ENCODE assay signal across 19 cellular contexts in genomic region chr13:40171566-40171965, GRCh38.
DNase-seq lines count a peak whose midpoint lies in the region; ATAC-seq and FAIRE-seq lines count a peak whose summit lies in the region.
"Had no signal": no experiment of that assay in that cellular context is flagged by ENCODE, and none has a peak within 500 bp of the region (broad histone marks: within the 10 kb centered on the region; RNA-seq: fewer than 3 reads in every experiment).

No MANE protein-coding gene starts in this region.

- H3K4me1 Mint-ChIP-seq in stimulated activated naive CD8-positive, alpha-beta T cell treated with anti-CD3 and anti-CD28 coated beads, Interleukin-15, Interleukin-2, amounts not matched to agents 100 ng/mL and 50 ng/mL, for 24 hours (ENCODE audit: low read depth) = peaks cover 51% of the 10 kb centered on the region
- H3K4me1 Mint-ChIP-seq in activated T-helper 17 cell treated with anti-CD3 and anti-CD28 coated beads, Interleukin-2, amount 50 U/mL, for 72 hours = peaks cover 17% of the 10 kb centered on the region

- H3K36me3 ChIP-seq in iPS-15b (ENCODE audit: control insufficient read depth, insufficient read depth, low read length) = no peaks in the 10 kb centered on the region
- H3K36me3 ChIP-seq: Peyer's patch had no signal

- H3K4me3 Mint-ChIP-seq in stimulated activated naive CD8-positive, alpha-beta T cell treated with anti-CD3 and anti-CD28 coated beads, Interleukin-15, Interleukin-2, amounts not matched to agents 100 ng/mL and 50 ng/mL, for 24 hours = no peak overlapping the region
- H3K4me3 Mint-ChIP-seq in activated T-helper 17 cell treated with anti-CD3 and anti-CD28 coated beads, Interleukin-2, amount 50 U/mL, for 72 hours = peak overlapping the region; percentile 6

- no peak overlapping the region for H3K9ac ChIP-seq in iPS-15b (ENCODE audit: low read depth, low read length)

- H3K27me3 ChIP-seq in iPS-15b (ENCODE audit: control insufficient read depth, insufficient read depth, low read length) = peaks cover 30% of the 10 kb centered on the region
- H3K27me3 ChIP-seq: Peyer's patch had no signal

- H3K4me1 ChIP-seq in iPS-15b (ENCODE audit: control insufficient read depth, insufficient read depth, low read length) = no peaks in the 10 kb centered on the region

- no peak for ATAC-seq in stimulated activated naive CD8-positive, alpha-beta T cell treated with anti-CD3 and anti-CD28 coated beads, Interleukin-15, Interleukin-2, amounts not matched to agents 100 U/mL and 50 U/mL, for 24 hours
- ATAC-seq in activated T-helper 17 cell treated with anti-CD3 and anti-CD28 coated beads, Interleukin-2, amount 50 U/mL, for 72 hours (replicated peaks) = no peak

- H3K27me3 Mint-ChIP-seq in stimulated activated naive CD8-positive, alpha-beta T cell treated with anti-CD3 and anti-CD28 coated beads, Interleukin-15, Interleukin-2, amounts not matched to agents 100 ng/mL and 50 ng/mL, for 24 hours = no peaks in the 10 kb centered on the region
- H3K27me3 Mint-ChIP-seq in activated T-helper 17 cell treated with anti-CD3 and anti-CD28 coated beads, Interleukin-2, amount 50 U/mL, for 72 hours = no peaks in the 10 kb centered on the region

- no peaks in the 10 kb centered on the region for H3K36me3 Mint-ChIP-seq in stimulated activated naive CD8-positive, alpha-beta T cell treated with anti-CD3 and anti-CD28 coated beads, Interleukin-15, Interleukin-2, amounts not matched to agents 100 ng/mL and 50 ng/mL, for 24 hours (ENCODE audit: low read depth)
- H3K36me3 Mint-ChIP-seq in activated T-helper 17 cell treated with anti-CD3 and anti-CD28 coated beads, Interleukin-2, amount 50 U/mL, for 72 hours (ENCODE audit: low read depth) = no peaks in the 10 kb centered on the region

- no peaks in the 10 kb centered on the region for H3K9me3 Mint-ChIP-seq in stimulated activated naive CD8-positive, alpha-beta T cell treated with anti-CD3 and anti-CD28 coated beads, Interleukin-15, Interleukin-2, amounts not matched to agents 100 ng/mL and 50 ng/mL, for 24 hours
- no peaks in the 10 kb centered on the region for H3K9me3 Mint-ChIP-seq in activated T-helper 17 cell treated with anti-CD3 and anti-CD28 coated beads, Interleukin-2, amount 50 U/mL, for 72 hours

- H3K9me3 ChIP-seq in iPS-15b (ENCODE audit: control insufficient read depth, insufficient read depth, low read length) = no peaks in the 10 kb centered on the region
- H3K9me3 ChIP-seq: Peyer's patch had no signal

- peak overlapping the region; percentile 53 for H3K4me3 ChIP-seq in iPS-15b (ENCODE audit: low read depth, low read length)
- H3K4me3 ChIP-seq: Peyer's patch had no signal

- peak overlapping the region; percentile 27 for H3K27ac Mint-ChIP-seq in stimulated activated naive CD8-positive, alpha-beta T cell treated with anti-CD3 and anti-CD28 coated beads, Interleukin-15, Interleukin-2, amounts not matched to agents 100 ng/mL and 50 ng/mL, for 24 hours
- H3K27ac Mint-ChIP-seq in activated T-helper 17 cell treated with anti-CD3 and anti-CD28 coated beads, Interleukin-2, amount 50 U/mL, for 72 hours = peak overlapping the region; percentile 42

- FAIRE-seq in RCC 7860 (lab: Jason Lieb, UNC) = no peak
- FAIRE-seq: G401.6 had no signal

- no peak for DNase-seq in stimulated activated naive CD8-positive, alpha-beta T cell treated with anti-CD3 and anti-CD28 coated beads, Interleukin-15, Interleukin-2, amounts not matched to agents 100 U/mL and 50 U/mL, for 24 hours
- DNase-seq in RCC 7860 (ENCODE audit: low spot score) (no peak), hypothalamus (lab: John Stamatoyannopoulos, UW) (no peak), pons (ENCODE audit: low spot score) (no peak)
- DNase-seq: ACHN; AML-193; DMS79 treated with DMSO at 0.1 percent for 48 hours; HCEC 1CT; Kasumi-1; NCI-H1105; NCI-H1694; NCI-H2081 treated with DMSO at 0.1 percent for 48 hours; NCI-H748 treated with DMSO at 0.1 percent for 48 hours; NK-92 treated with Interleukin-12 subunit alpha and Interleukin-12 subunit beta, amount 100 ng/mL, for 24 hours; Peyer's patch had no signal
